In the genomic region with DNA sequence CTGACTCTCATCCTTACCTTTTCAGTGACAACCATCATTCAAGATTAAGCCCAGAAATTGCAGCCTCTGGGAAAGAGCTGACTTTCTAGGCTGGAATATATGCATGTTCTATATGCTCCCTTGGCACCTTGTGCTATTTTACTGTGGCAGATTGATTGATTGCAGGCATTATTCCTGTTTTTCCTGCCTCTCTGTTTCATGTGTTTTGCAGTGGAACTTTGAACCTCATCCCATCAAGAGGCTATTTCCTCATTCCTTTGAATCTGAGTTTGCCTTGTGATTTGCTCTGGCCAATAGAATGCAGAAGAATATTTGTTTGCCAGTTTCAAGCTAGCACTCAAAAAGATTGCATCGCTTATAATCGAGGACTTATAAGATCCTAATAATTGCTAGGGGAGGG, we compare ENCODE assay signal across 26 cellular contexts.
DNase-seq lines count a peak whose midpoint lies in the region; ATAC-seq and TF ChIP-seq lines count a peak whose summit lies in the region.
"Had no signal": no experiment of that assay in that cellular context is flagged by ENCODE, and none has a peak within 500 bp of the region (broad histone marks: within the 10 kb centered on the region; RNA-seq: fewer than 3 reads in every experiment).

No MANE protein-coding gene starts in this region.

- TF ChIP-seq POLR2A in transverse colon (IDR thresholded peaks at IDR 0.05), result no peak

- H2AFZ ChIP-seq in GM23338, result peak overlapping the region; percentile 72; the same call in 1 of the 2 replicates
- H2AFZ ChIP-seq: neural progenitor cell had no signal

- H3F3A ChIP-seq in GM23338 (replicated peaks; ENCODE audit: low read depth), result no peaks in the 10 kb centered on the region

- intact Hi-C loops in transverse colon (cut with DNase I; ENCODE audit: low total_unique reads), result no loop called here

- WGBS in transverse colon (ENCODE audit: low coverage in 1 of 2), 2 donors, result 17 to 39% methylated on average over 2 of the region's 2 CpGs

- H3K4me1 ChIP-seq in GM23338 (ENCODE audit: insufficient read depth) (0 out of 2 replicates have a peak, but pooled peaks cover under 1% of the 10 kb centered on the region), transverse colon (peaks cover 0 to 22% (median 3%) of the 10 kb centered on the region in 4 donors)
- H3K4me1 ChIP-seq: neural progenitor cell had no signal

- H3K27me3 Mint-ChIP-seq in GM23338 (ENCODE audit: insufficient read depth, low read depth, poor library complexity) (no peaks in the 10 kb centered on the region), osteocyte (ENCODE audit: unreplicated experiment) (no peaks in the 10 kb centered on the region)

- no peaks in the 10 kb centered on the region for H4K20me1 ChIP-seq in GM23338 (replicated peaks; ENCODE audit: insufficient read depth)

- DNase-seq in GM23338 (ENCODE audit: low spot score), result no peak
- peak; percentile 17 for DNase-seq in amniotic epithelial cell (ENCODE audit: low read depth)
- no peak for DNase-seq in left lobe of liver (ENCODE audit: low spot score)
- DNase-seq in osteocyte (ENCODE audit: extremely low spot score, unreplicated experiment), result no peak
- DNase-seq in activated T-cell treated with anti-CD3 and anti-CD28 coated beads, Interleukin-2, amount 50 U/mL, for 1 hour, result no peak
- DNase-seq in transverse colon, result no peak
- no peak for DNase-seq in DMS153 treated with DMSO at 0.1 percent for 48 hours (lab: John Stamatoyannopoulos, UW; ENCODE audit: unreplicated experiment)
- DNase-seq: activated CD4-positive, CD25-positive, alpha-beta regulatory T cell; activated CD8-positive, alpha-beta T cell treated with anti-CD3 and anti-CD28 coated beads for 36 hours; activated gamma-delta T cell treated with Interleukin-2 at 50 U/mL for 16 hours; activated T-cell treated with anti-CD3 and anti-CD28 coated beads for 4 hours; brain microvascular endothelial cell; DMS 273 treated with DMSO at 0.1 percent for 48 hours; GDM1; NCI-H1092 treated with DMSO at 0.1 percent for 48 hours; NCI-H2081 treated with DMSO at 0.1 percent for 48 hours; NCI-H524; stimulated activated CD4-positive, alpha-beta T cell treated with anti-CD3 and anti-CD28 coated beads, Interleukin-4, amount 100 ng/mL, for 1 hour; stimulated activated naive CD4-positive, alpha-beta T cell treated with Interleukin-2 at 50 U/mL for 16 hours had no signal

- no peak overlapping the region for H3K27ac Mint-ChIP-seq in GM23338
- peak overlapping the region; percentile 5 for H3K27ac Mint-ChIP-seq in osteocyte (ENCODE audit: unreplicated experiment)
- H3K27ac Mint-ChIP-seq: activated CD8-positive, alpha-beta T cell treated with anti-CD3 and anti-CD28 coated beads for 36 hours; CD14-positive monocyte; neural progenitor cell had no signal

- no peaks in the 10 kb centered on the region for H3K9me2 ChIP-seq in GM23338 (ENCODE audit: insufficient read depth)

- H3K27ac ChIP-seq in GM23338 (ENCODE audit: low read depth) (no peak overlapping the region), transverse colon (peak overlapping the region in 2 of 4 donors; percentile 20 to 36)
- H3K27ac ChIP-seq: brain microvascular endothelial cell, coronary artery, neural progenitor cell, thoracic aorta had no signal

- H3K4me3 Mint-ChIP-seq in GM23338 (no peak overlapping the region), osteocyte (ENCODE audit: unreplicated experiment) (no peak overlapping the region)
- H3K4me3 Mint-ChIP-seq: activated CD8-positive, alpha-beta T cell treated with anti-CD3 and anti-CD28 coated beads for 36 hours; CD14-positive monocyte; neural progenitor cell had no signal

- H3K4me3 ChIP-seq in GM23338 (no peak overlapping the region), transverse colon (no peak overlapping the region)
- H3K4me3 ChIP-seq: coronary artery, neural progenitor cell, thoracic aorta had no signal

- no peak for ATAC-seq in GM23338
- peak; percentile 58 for ATAC-seq in left lobe of liver
- no peak for ATAC-seq in GM18511 (IDR thresholded peaks at IDR 0.05; ENCODE audit: unreplicated experiment)
- ATAC-seq: activated CD8-positive, alpha-beta T cell treated with anti-CD3 and anti-CD28 coated beads for 36 hours; HCT116; SK-N-SH treated with all-trans-retinoic acid at 6 μM for 48 hours had no signal

- no peaks in the 10 kb centered on the region for H3K9me3 ChIP-seq in transverse colon
- H3K9me3 ChIP-seq: thoracic aorta had no signal

- H3K4me1 Mint-ChIP-seq in GM23338 (peaks cover 4% of the 10 kb centered on the region; the same call in 2 of the 3 replicates), osteocyte (ENCODE audit: unreplicated experiment) (peaks cover 23% of the 10 kb centered on the region)
- H3K4me1 Mint-ChIP-seq: CD14-positive monocyte, neural progenitor cell had no signal

- no peaks in the 10 kb centered on the region for H3K36me3 ChIP-seq in GM23338 (ENCODE audit: insufficient read depth)
- H3K36me3 ChIP-seq in transverse colon, result no peaks in the 10 kb centered on the region
- H3K36me3 ChIP-seq: brain microvascular endothelial cell, neural progenitor cell, thoracic aorta had no signal

- H3K27me3 ChIP-seq in GM23338 (ENCODE audit: insufficient read depth) (no peaks in the 10 kb centered on the region), transverse colon (no peaks in the 10 kb centered on the region)
- H3K27me3 ChIP-seq: brain microvascular endothelial cell, neural progenitor cell had no signal

- no peaks in the 10 kb centered on the region for H3K79me2 ChIP-seq in GM23338 (replicated peaks; ENCODE audit: insufficient read depth)

- in situ Hi-C loops in transverse colon (cut with MboI; ENCODE audit: low pct_ligation_motif_present in 1 of 4, low pct_unique_long_range_greater_than_20kb in 1 of 4, low sequenced_read_pairs in 3 of 4), result loop anchor here in 2 of 4 donors (25.0 kb wide), 2 partner anchors 370 to 1280 kb away; no protein-coding TSS in a partner anchor

- TF ChIP-seq CTCF in GM23338 (conservative IDR thresholded peaks at IDR 0.05; ENCODE audit: low read depth in 2 of 2) (no peak), osteocyte (IDR thresholded peaks at IDR 0.05) (no peak), transverse colon (IDR thresholded peaks at IDR 0.05) (peak in 1 of 5 experiments; percentile 8)

- no peak for TF ChIP-seq EP300 in transverse colon (IDR thresholded peaks at IDR 0.05; ENCODE audit: low read depth)

- H3K9me3 Mint-ChIP-seq in GM23338 (no peaks in the 10 kb centered on the region), osteocyte (ENCODE audit: unreplicated experiment) (no peaks in the 10 kb centered on the region)
- H3K9me3 Mint-ChIP-seq: activated CD8-positive, alpha-beta T cell treated with anti-CD3 and anti-CD28 coated beads for 36 hours; CD14-positive monocyte; neural progenitor cell had no signal

- H3K4me2 ChIP-seq in GM23338, result no peak overlapping the region
- H3K4me2 ChIP-seq: neural progenitor cell had no signal

- no peaks in the 10 kb centered on the region for H3K36me3 Mint-ChIP-seq in GM23338 (ENCODE audit: low read depth)
- H3K36me3 Mint-ChIP-seq in osteocyte (ENCODE audit: unreplicated experiment), result no peaks in the 10 kb centered on the region
- H3K36me3 Mint-ChIP-seq: CD14-positive monocyte, neural progenitor cell had no signal

TF ChIP-seq in GM23338, 12 proteins besides CTCF, POLR2A, EP300 and RAD21 (continues in another document):
- no peak for TF ChIP-seq ETS1 (IDR thresholded peaks at IDR 0.05)
- no peak for TF ChIP-seq EZH2 (IDR thresholded peaks at IDR 0.05; ENCODE audit: low read depth, unreplicated experiment)
- TF ChIP-seq CREB1 (CRISPR knock-in tag; IDR thresholded peaks at IDR 0.05; ENCODE audit: low read depth), result no peak
- TF ChIP-seq ZNF114 (CRISPR knock-in tag; IDR thresholded peaks at IDR 0.05), result no peak
- no peak for TF ChIP-seq STAT1 (IDR thresholded peaks at IDR 0.05; ENCODE audit: unreplicated experiment)
- TF ChIP-seq POLR2AphosphoS5 (IDR thresholded peaks at IDR 0.05; ENCODE audit: low read depth), result no peak
- TF ChIP-seq NANOG (IDR thresholded peaks at IDR 0.05; ENCODE audit: borderline replicate concordance), result no peak
